ENCODE assay signal across 18 cellular contexts in genomic region chr1:9368356-9368755, GRCh38.
"Had no signal": no experiment of that assay in that cellular context is flagged by ENCODE, and none has a peak within 500 bp of the region (broad histone marks: within the 10 kb centered on the region; RNA-seq: fewer than 3 reads in every experiment).

No MANE protein-coding gene starts in this region.

- DNase-seq: activated CD4-positive, alpha-beta T cell treated with anti-CD3 and anti-CD28 coated beads, Interleukin-2, amount 50 U/mL, for 48 hours; activated effector memory CD4-positive, alpha-beta T cell treated with Interleukin-2 at 50 U/mL for 16 hours; activated naive CD4-positive, alpha-beta T cell treated with anti-CD3 and anti-CD28 coated beads for 36 hours; activated naive CD8-positive, alpha-beta T cell treated with anti-CD3 and anti-CD28 coated beads, Interleukin-2, amount 10 ng/mL, durations not matched to agents 7 days and 5 days; activated T-cell treated with anti-CD3 and anti-CD28 coated beads, Interleukin-2, amount 50 U/mL, for 48 hours; amniotic stem cell; cortex of kidney; erythroblast; foreskin melanocyte; hippocampal formation; left ventricle myocardium inferior; nephron progenitor cell; stimulated activated CD4-positive, alpha-beta T cell treated with anti-CD3 and anti-CD28 coated beads, Interleukin-4, amount 100 ng/mL, for 24 hours; stimulated activated naive CD4-positive, alpha-beta T cell treated with Interleukin-2 at 50 U/mL for 16 hours; T-cell had no signal

- H3K4me3 Mint-ChIP-seq: activated naive CD4-positive, alpha-beta T cell treated with anti-CD3 and anti-CD28 coated beads for 36 hours; activated naive CD8-positive, alpha-beta T cell treated with anti-CD3 and anti-CD28 coated beads, Interleukin-2, amount 10 ng/mL, durations not matched to agents 7 days and 5 days; nephron progenitor cell; WTC11 had no signal

- H3K27me3 Mint-ChIP-seq: T-cell had no signal

- H3K36me3 Mint-ChIP-seq: activated naive CD8-positive, alpha-beta T cell treated with anti-CD3 and anti-CD28 coated beads, Interleukin-2, amount 10 ng/mL, durations not matched to agents 7 days and 5 days; T-cell; WTC11 had no signal

- H3K27ac Mint-ChIP-seq: activated naive CD4-positive, alpha-beta T cell treated with anti-CD3 and anti-CD28 coated beads for 36 hours; activated naive CD8-positive, alpha-beta T cell treated with anti-CD3 and anti-CD28 coated beads, Interleukin-2, amount 10 ng/mL, durations not matched to agents 7 days and 5 days; nephron progenitor cell; T-cell; WTC11 had no signal

- ATAC-seq: pancreas, right cardiac atrium, WTC11 had no signal

- H3K4me3 ChIP-seq: left ventricle myocardium inferior, pancreas had no signal

- H3K27ac ChIP-seq: left ventricle myocardium inferior, pancreas had no signal

- H3K4me1 ChIP-seq: pancreas had no signal

- H3K9me3 Mint-ChIP-seq: activated naive CD4-positive, alpha-beta T cell treated with anti-CD3 and anti-CD28 coated beads for 36 hours; activated naive CD8-positive, alpha-beta T cell treated with anti-CD3 and anti-CD28 coated beads, Interleukin-2, amount 10 ng/mL, durations not matched to agents 7 days and 5 days; nephron progenitor cell; T-cell; WTC11 had no signal

- H3K9me3 ChIP-seq: left ventricle myocardium inferior, pancreas had no signal

- H3K27me3 ChIP-seq: pancreas had no signal
